ENCODE assay signal across 23 cellular contexts in the genomic region with DNA sequence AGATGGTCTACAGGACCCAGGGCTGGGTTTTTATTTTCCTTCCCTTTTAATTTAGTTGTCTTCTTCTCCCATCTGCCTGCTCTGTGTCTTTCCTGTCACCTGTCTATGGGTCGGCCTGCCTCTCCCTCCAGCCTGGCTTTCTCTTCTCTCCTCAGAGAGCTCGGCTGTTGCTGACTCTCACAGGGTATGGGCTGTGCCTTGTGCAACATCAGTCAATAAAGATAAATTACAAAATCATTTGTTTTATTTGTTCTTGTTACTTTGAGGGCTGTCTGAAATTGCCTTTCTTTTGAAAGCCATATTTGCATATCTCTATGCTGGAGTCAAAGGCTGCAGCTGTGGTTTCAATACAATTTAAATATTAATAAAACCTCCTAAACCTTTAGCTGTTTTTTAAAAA. TPM values are rescaled to one million over a fixed set of nuclear protein-coding genes. Genes with fewer than 3 reads are reported as not detected.
A peak's percentile ranks its signal among the peaks of the same experiment; 100 is the strongest.
DNase-seq lines count a peak whose midpoint lies in the region; ATAC-seq, FAIRE-seq and TF ChIP-seq lines count a peak whose summit lies in the region.
"Had no signal": no experiment of that assay in that cellular context is flagged by ENCODE, and none has a peak within 500 bp of the region (broad histone marks: within the 10 kb centered on the region; RNA-seq: fewer than 3 reads in every experiment).

No MANE protein-coding gene starts in this region.

- no peak overlapping the region for H3K4me3 ChIP-seq in HUES6 (ENCODE audit: low read depth, low read length)
- no peak overlapping the region for H3K4me3 ChIP-seq in H1 (ENCODE audit: extremely low read depth in 1 of 4, insufficient read depth in 2 of 4, low read depth in 3 of 4, low read length in 4 of 4)
- H3K4me3 ChIP-seq in right lobe of liver, result no peak overlapping the region
- no peak overlapping the region for H3K4me3 ChIP-seq in vagina
- H3K4me3 ChIP-seq in trophoblast cell (ENCODE audit: low read depth, low read length), result no peak overlapping the region
- H3K4me3 ChIP-seq: A549, SJSA1 had no signal

- H3K9me3 ChIP-seq in HUES6 (ENCODE audit: control insufficient read depth, insufficient read depth, low read depth, low read length) (no peaks in the 10 kb centered on the region), H1 (ENCODE audit: insufficient read depth in 2 of 2, low read depth in 1 of 2, low read length in 1 of 2) (no peaks in the 10 kb centered on the region), right lobe of liver (no peaks in the 10 kb centered on the region), vagina (no peaks in the 10 kb centered on the region), trophoblast cell (ENCODE audit: insufficient read depth, low read depth, low read length) (no peaks in the 10 kb centered on the region)
- H3K9me3 ChIP-seq: A549, SJSA1 had no signal

- H2BK20ac ChIP-seq in H1 (ENCODE audit: low read length), result 0 out of 2 replicates have a peak overlapping the region, but pooled peaks have one; percentile 29

- FAIRE-seq in H1 (lab: Jason Lieb, UNC), result no peak
- FAIRE-seq: A549, G401.6, GM12891, GM19239 had no signal

- H3K14ac ChIP-seq in H1 (ENCODE audit: insufficient read length), result no peak overlapping the region
- H3K14ac ChIP-seq in trophoblast cell (ENCODE audit: low read length), result no peak overlapping the region

- H3K79me1 ChIP-seq in H1 (ENCODE audit: low read depth, low read length), result no peaks in the 10 kb centered on the region
- H3K79me1 ChIP-seq in trophoblast cell (ENCODE audit: low read length), result no peaks in the 10 kb centered on the region

- H3K4ac ChIP-seq in H1 (replicated peaks; ENCODE audit: insufficient read length, low read depth, low read length), result no peak overlapping the region
- H3K4ac ChIP-seq in trophoblast cell (ENCODE audit: low read depth, low read length), result no peak overlapping the region

- H3K4me3 Mint-ChIP-seq in Calu3 (ENCODE audit: low read depth, unreplicated experiment), result no peak overlapping the region
- no peak overlapping the region for H3K4me3 Mint-ChIP-seq in type B pancreatic cell
- H3K4me3 Mint-ChIP-seq: HFFc6 had no signal

- H2AFZ ChIP-seq in H1 (ENCODE audit: low read length), result no peak overlapping the region
- no peak overlapping the region for H2AFZ ChIP-seq in trophoblast cell (ENCODE audit: insufficient read depth, low read length, poor library complexity)

- H3K27ac ChIP-seq in HUES6 (ENCODE audit: low read depth, low read length) (peak overlapping the region; percentile 62), H1 (ENCODE audit: low read depth, low read length) (peak overlapping the region; percentile 35), right lobe of liver (peak overlapping the region in 2 of 3 donors; percentile 29 to 64), vagina (no peak overlapping the region), trophoblast cell (ENCODE audit: low read depth, low read length) (no peak overlapping the region)
- H3K27ac ChIP-seq: A549, HL-60, RWPE1, SJSA1 had no signal

- H3K27me3 Mint-ChIP-seq in Calu3 (ENCODE audit: unreplicated experiment) (no peaks in the 10 kb centered on the region), type B pancreatic cell (no peaks in the 10 kb centered on the region)

- no peaks in the 10 kb centered on the region for H4K20me1 ChIP-seq in H1 (replicated peaks in 1 of 2; ENCODE audit: control insufficient read depth in 1 of 2, insufficient read depth in 2 of 2, low read length in 2 of 2)

- TF ChIP-seq CTCF in Calu3 (IDR thresholded peaks at IDR 0.05; ENCODE audit: unreplicated experiment) (no peak), H1 (IDR thresholded peaks at IDR 0.05; ENCODE audit: control extremely low read depth in 1 of 3, insufficient read depth in 1 of 3, low read depth in 1 of 3, low read length in 3 of 3) (no peak), right lobe of liver (IDR thresholded peaks at IDR 0.05) (no peak), type B pancreatic cell (conservative IDR thresholded peaks at IDR 0.05) (no peak), vagina (IDR thresholded peaks at IDR 0.05) (no peak)

- H3K36me3 ChIP-seq in HUES6 (ENCODE audit: control insufficient read depth, insufficient read depth, low read length) (peaks cover 16% of the 10 kb centered on the region), H1 (ENCODE audit: control insufficient read depth in 2 of 4, insufficient read depth in 4 of 4, low read length in 3 of 4) (no peaks in the 10 kb centered on the region; a peak in 1 of 8 replicates), right lobe of liver (no peaks in the 10 kb centered on the region), vagina (no peaks in the 10 kb centered on the region), trophoblast cell (ENCODE audit: control insufficient read depth in 1 of 2, insufficient read depth in 2 of 2, low read length in 2 of 2) (no peaks in the 10 kb centered on the region)

- H4K91ac ChIP-seq in H1 (replicated peaks; ENCODE audit: insufficient read length, low read length) (peak overlapping the region; percentile 17), trophoblast cell (ENCODE audit: low read depth, low read length) (no peak overlapping the region)

- H3K79me2 ChIP-seq in H1 (ENCODE audit: control insufficient read depth in 1 of 2, insufficient read depth in 2 of 2, low read length in 2 of 2) (no peaks in the 10 kb centered on the region), trophoblast cell (ENCODE audit: control insufficient read depth, insufficient read depth, low read length, poor library complexity) (no peaks in the 10 kb centered on the region)

- H3K9me3 Mint-ChIP-seq in Calu3 (ENCODE audit: low read depth, unreplicated experiment) (no peaks in the 10 kb centered on the region), type B pancreatic cell (no peaks in the 10 kb centered on the region)
- H3K9me3 Mint-ChIP-seq: HFFc6 had no signal

- H3K23ac ChIP-seq in H1 (ENCODE audit: insufficient read length) (no peak overlapping the region), trophoblast cell (ENCODE audit: low read length) (no peak overlapping the region)

- H4K8ac ChIP-seq in H1 (ENCODE audit: extremely low read depth, insufficient read depth, low read length), result no peak overlapping the region
- no peak overlapping the region for H4K8ac ChIP-seq in trophoblast cell (ENCODE audit: low read depth, low read length)

- H2BK15ac ChIP-seq in H1 (ENCODE audit: low read length), result no peak overlapping the region

- H3K27me3 ChIP-seq in HUES6 (ENCODE audit: control insufficient read depth, insufficient read depth, low read length), result no peaks in the 10 kb centered on the region
- H3K27me3 ChIP-seq in H1 (replicated peaks in 1 of 4; ENCODE audit: control insufficient read depth in 3 of 4, extremely low read depth in 1 of 4, insufficient read depth in 3 of 4, low read length in 3 of 4), result no peaks in the 10 kb centered on the region
- no peaks in the 10 kb centered on the region for H3K27me3 ChIP-seq in right lobe of liver
- H3K27me3 ChIP-seq in vagina, result no peaks in the 10 kb centered on the region
- no peaks in the 10 kb centered on the region for H3K27me3 ChIP-seq in trophoblast cell (ENCODE audit: insufficient read depth, low read length)
- H3K27me3 ChIP-seq: SJSA1 had no signal

- H3K4me2 ChIP-seq in H1 (ENCODE audit: insufficient read depth in 1 of 2, low read depth in 2 of 2, low read length in 2 of 2) (peak overlapping the region; percentile 8; a peak in 2 of 4 replicates), trophoblast cell (ENCODE audit: low read length) (no peak overlapping the region)
- H3K4me2 ChIP-seq: A549 had no signal

- DNase-seq in Calu3 (no peak), H1 (ENCODE audit: low read depth in 1 of 2, low spot score in 2 of 2) (no peak), right lobe of liver (peak; percentile 56 to 79 (median 70)), NCI-H524 treated with DMSO at 0.1 percent for 48 hours (lab: John Stamatoyannopoulos, UW) (no peak), type B pancreatic cell (ENCODE audit: extremely low spot score, unreplicated experiment) (no peak), vagina (ENCODE audit: extremely low spot score in 2 of 2) (no peak), trophoblast cell (no peak)
- DNase-seq: AML-193; DMS79 treated with DMSO at 0.1 percent for 48 hours; HFFc6; MM.1S; NCI-H1105; NCI-H187 treated with DMSO at 0.1 percent for 48 hours; NK-92 treated with Interleukin-12 subunit alpha and Interleukin-12 subunit beta, amount 100 ng/mL, for 24 hours had no signal

- peaks cover 51% of the 10 kb centered on the region for H3K4me1 ChIP-seq in HUES6 (ENCODE audit: control insufficient read depth, insufficient read depth, low read length)
- peaks cover 1 to 38% (median 28%) of the 10 kb centered on the region in 4 experiments for H3K4me1 ChIP-seq in H1 (replicated peaks in 1 of 4; ENCODE audit: control insufficient read depth in 3 of 4, insufficient read depth in 4 of 4, low read length in 3 of 4)
- H3K4me1 ChIP-seq in right lobe of liver, result peaks cover 0 to 36% (median 8%) of the 10 kb centered on the region in 4 donors
- no peaks in the 10 kb centered on the region for H3K4me1 ChIP-seq in vagina
- no peaks in the 10 kb centered on the region for H3K4me1 ChIP-seq in trophoblast cell (ENCODE audit: control insufficient read depth in 1 of 2, insufficient read depth in 2 of 2, low read length in 2 of 2)
- H3K4me1 ChIP-seq: A549, SJSA1 had no signal

- ATAC-seq in right lobe of liver, result peak; percentile 92 to 96 (median 94)
- ATAC-seq: A549 had no signal

- H2BK12ac ChIP-seq in H1 (ENCODE audit: low read depth, low read length), result 0 out of 2 replicates have a peak overlapping the region, but pooled peaks have one; percentile 3
- no peak overlapping the region for H2BK12ac ChIP-seq in trophoblast cell (ENCODE audit: low read length)

- H3K27ac Mint-ChIP-seq in Calu3 (ENCODE audit: unreplicated experiment), result peak overlapping the region; percentile 11
- no peak overlapping the region for H3K27ac Mint-ChIP-seq in type B pancreatic cell
- H3K27ac Mint-ChIP-seq: HFFc6 had no signal

- no peak overlapping the region for H3K56ac ChIP-seq in H1 (replicated peaks; ENCODE audit: insufficient read length, low read depth, low read length)

- no peak overlapping the region for H4K12ac ChIP-seq in trophoblast cell (ENCODE audit: low read depth, low read length)

- 78% methylated on average over 2 of the region's 2 CpGs; no CpG with 5 or more reads in 1 of the 2 experiments for WGBS in H1 (ENCODE audit: extremely low coverage in 1 of 2, insufficient coverage in 1 of 2, insufficient read length in 1 of 2, insufficient replicate concordance in 2 of 2, low coverage in 1 of 2, low lambda C conversion rate in 2 of 2, missing lambda C conversion rate in 1 of 2), 2 experiments
- WGBS in right lobe of liver (ENCODE audit: insufficient coverage, low coverage, low lambda C conversion rate, missing lambda C conversion rate), result 9% methylated on average over 2 of the region's 2 CpGs
- no CpG with 5 or more reads among the region's 2 CpGs for WGBS in trophoblast cell (ENCODE audit: extremely low coverage, insufficient coverage, insufficient read length)

- H3K4me1 Mint-ChIP-seq in Calu3 (ENCODE audit: low read depth, unreplicated experiment), result no peaks in the 10 kb centered on the region
- H3K4me1 Mint-ChIP-seq in type B pancreatic cell (ENCODE audit: unreplicated experiment), result peaks cover 9% of the 10 kb centered on the region

- H3K23me2 ChIP-seq in H1 (ENCODE audit: low read depth, low read length), result peaks cover 2% of the 10 kb centered on the region; the same call in 1 of the 2 replicates

- BruUV-seq in Calu3 (replicated peaks; lab: Mats Ljungman, UMichigan), result no TSS peak

- CTCF ChIA-PET in Calu3 (lab: Charles Lee) (no interaction called here), H1 (lab: Charles Lee; ENCODE audit: partially characterized antibody) (interaction anchor here (0.6 to 3.7 kb wide), 4 partner anchors 12 to 824 kb away, joined by 3 to 18 read pairs (median 5); no protein-coding TSS in a partner anchor)

- H2AK5ac ChIP-seq in H1 (ENCODE audit: low read depth, low read length), result no peak overlapping the region; the same call in 1 of the 2 replicates
- no peak overlapping the region for H2AK5ac ChIP-seq in trophoblast cell (ENCODE audit: low read length)

- H3K36me3 Mint-ChIP-seq in Calu3 (ENCODE audit: insufficient read depth, unreplicated experiment) (peaks cover 13% of the 10 kb centered on the region), type B pancreatic cell (no peaks in the 10 kb centered on the region)

- H3K18ac ChIP-seq in H1 (ENCODE audit: extremely low read depth, low read length) (peak overlapping the region; percentile 63; the same call in 1 of the 2 replicates), trophoblast cell (ENCODE audit: low read length) (no peak overlapping the region)

- H3K9ac ChIP-seq in HUES6 (ENCODE audit: low read length) (no peak overlapping the region), H1 (replicated peaks in 1 of 4; ENCODE audit: extremely low read depth in 1 of 4, low read depth in 3 of 4, low read length in 3 of 4) (no peak overlapping the region), trophoblast cell (ENCODE audit: low read length) (no peak overlapping the region)

- TF ChIP-seq EP300 in H1 (IDR thresholded peaks at IDR 0.05; ENCODE audit: borderline replicate concordance in 1 of 2, low read depth in 2 of 2, low read length in 2 of 2), result no peak

- H2BK120ac ChIP-seq in H1 (replicated peaks; ENCODE audit: low read depth, low read length) (no peak overlapping the region), trophoblast cell (ENCODE audit: insufficient read depth, low read length, poor library complexity) (no peak overlapping the region)

- H2BK5ac ChIP-seq in H1 (ENCODE audit: low read depth, low read length), result peak overlapping the region; percentile 27; the same call in 1 of the 2 replicates
- H2BK5ac ChIP-seq in trophoblast cell (ENCODE audit: low read depth, low read length, poor library complexity), result no peak overlapping the region

- H4K5ac ChIP-seq in H1 (ENCODE audit: insufficient read length, low read depth, low read length), result no peak overlapping the region

- TF ChIP-seq RAD21 in H1 (IDR thresholded peaks at IDR 0.05 in 1 of 2, conservative IDR thresholded peaks at IDR 0.05 in 1 of 2; ENCODE audit: low read depth in 2 of 2, low read length in 2 of 2), result no peak

- POLR2A ChIA-PET in H1 (lab: Charles Lee; ENCODE audit: partially characterized antibody), result interaction anchor here (0.8 to 5.6 kb wide), 5 partner anchors 10 to 275 kb away, joined by 3 to 61 read pairs (median 5); a partner anchor contains a TSS

- intact Hi-C loops in Calu3 (cut with micrococcal nuclease; ENCODE audit: unreplicated experiment) (no loop called here), right lobe of liver (cut with DNase I) (no loop called here), vagina (cut with DNase I) (no loop called here)

- TF ChIP-seq POLR2A in H1 (IDR thresholded peaks at IDR 0.05; ENCODE audit: control extremely low read depth in 1 of 2, low read depth in 2 of 2, low read length in 2 of 2) (no peak), right lobe of liver (IDR thresholded peaks at IDR 0.05) (no peak), vagina (IDR thresholded peaks at IDR 0.05) (no peak)

RNA-seq across cellular contexts. Expression of a gene that starts 15.6 kb away (rescaled TPM):
- total RNA-seq in Calu3 (2022) (0.15 and 0.40 TPM in 2 replicates), right lobe of liver (1 to 10 TPM in 2 of 6 experiments, under 1 TPM in 4; 0.09 to 3.3 (median 0.64) TPM), type B pancreatic cell (ENCODE audit: low replicate concordance) (3.3 and 7.1 TPM in 2 replicates), vagina (1.5 TPM)
- 51.3 and 56.8 TPM in 2 replicates for total RNA-seq in H1 (2021; fragmentation: NEBNext Ultra II Directional; extraction: Animal tissue kit (Norgen Biotek cat#: 25700))
- 61.4 and 76.2 TPM in 2 replicates for polyA plus RNA-seq in H1 (2011; rRNA removed)
- 77.8 TPM for polyA plus RNA-seq in H1 (2011; cell fraction: cytosol; rRNA removed)
- 48.9 TPM for polyA plus RNA-seq in H1 (2011; cell fraction: nucleus; rRNA removed)
- 48.4 to 68.0 TPM (median 59.0 TPM) in 4 replicates for polyA plus RNA-seq in H1 (2012, experiment 1 of 2)
- polyA plus RNA-seq in H1 (2012, experiment 2 of 2), result 60.7 TPM
- polyA plus RNA-seq in H1 (2013, experiment 1 of 2), result 22.6 TPM
- polyA plus RNA-seq in H1 (2013, experiment 2 of 2), result 21.5 TPM
- polyA minus RNA-seq in H1 (2011; rRNA and poly(A)+ RNA removed), result 38.7 and 39.0 TPM in 2 replicates
- 17.8 TPM for polyA minus RNA-seq in H1 (2011; cell fraction: cytosol; rRNA and poly(A)+ RNA removed)
- polyA minus RNA-seq in H1 (2011; cell fraction: nucleus; rRNA and poly(A)+ RNA removed), result 15.3 TPM
- polyA plus RNA-seq in trophoblast cell (2013), result 2.4 and 2.6 TPM in 2 replicates
- total RNA-seq: NCI-H460 had no signal

RNA-seq across cellular contexts. Expression of a gene that starts 18.5 kb away (rescaled TPM):
- total RNA-seq in Calu3 (2022) (149 and 156 TPM in 2 replicates), right lobe of liver (10 to 100 TPM; 38.2 to 51.6 (median 43.3) TPM), type B pancreatic cell (ENCODE audit: low replicate concordance) (167 and 274 TPM in 2 replicates), vagina (179 TPM)
- 281 and 295 TPM in 2 replicates for total RNA-seq in H1 (2021; fragmentation: NEBNext Ultra II Directional; extraction: Animal tissue kit (Norgen Biotek cat#: 25700))
- polyA plus RNA-seq in H1 (2011; rRNA removed), result 200 and 269 TPM in 2 replicates
- polyA plus RNA-seq in H1 (2011; cell fraction: cytosol; rRNA removed), result 246 TPM
- polyA plus RNA-seq in H1 (2011; cell fraction: nucleus; rRNA removed), result 211 TPM
- 312 to 485 TPM (median 385 TPM) in 4 replicates for polyA plus RNA-seq in H1 (2012, experiment 1 of 2)
- 284 TPM for polyA plus RNA-seq in H1 (2012, experiment 2 of 2)
- 209 TPM for polyA plus RNA-seq in H1 (2013, experiment 1 of 2)
- polyA plus RNA-seq in H1 (2013, experiment 2 of 2), result 231 TPM
- polyA minus RNA-seq in H1 (2011; rRNA and poly(A)+ RNA removed), result 360 and 517 TPM in 2 replicates
- polyA minus RNA-seq in H1 (2011; cell fraction: cytosol; rRNA and poly(A)+ RNA removed), result 175 TPM
- 93.2 TPM for polyA minus RNA-seq in H1 (2011; cell fraction: nucleus; rRNA and poly(A)+ RNA removed)
- 336 and 339 TPM in 2 replicates for polyA plus RNA-seq in trophoblast cell (2013)

RNA-seq across cellular contexts. Expression of a gene that starts 34.1 kb away (rescaled TPM):
- total RNA-seq in Calu3 (2022) (98.6 and 195 TPM in 2 replicates), right lobe of liver (10 to 100 TPM; 14.1 to 23.3 (median 18.1) TPM), type B pancreatic cell (ENCODE audit: low replicate concordance) (6.6 and 8.8 TPM in 2 replicates), vagina (15.2 TPM)
- total RNA-seq in H1 (2021; fragmentation: NEBNext Ultra II Directional; extraction: Animal tissue kit (Norgen Biotek cat#: 25700)), result 2.0 and 2.5 TPM in 2 replicates
- 4.7 and 4.9 TPM in 2 replicates for polyA plus RNA-seq in H1 (2011; rRNA removed)
- 4.8 TPM for polyA plus RNA-seq in H1 (2011; cell fraction: cytosol; rRNA removed)
- 3.7 TPM for polyA plus RNA-seq in H1 (2011; cell fraction: nucleus; rRNA removed)
- 2.5 to 5.1 TPM (median 4.2 TPM) in 4 replicates for polyA plus RNA-seq in H1 (2012, experiment 1 of 2)
- 3.8 TPM for polyA plus RNA-seq in H1 (2012, experiment 2 of 2)
- polyA plus RNA-seq in H1 (2013, experiment 1 of 2), result 0.77 TPM
- polyA plus RNA-seq in H1 (2013, experiment 2 of 2), result 0.66 TPM
- polyA minus RNA-seq in H1 (2011; rRNA and poly(A)+ RNA removed), result 2.1 and 3.5 TPM in 2 replicates
- polyA minus RNA-seq in H1 (2011; cell fraction: cytosol; rRNA and poly(A)+ RNA removed), result 3.4 TPM
- 2.2 TPM for polyA minus RNA-seq in H1 (2011; cell fraction: nucleus; rRNA and poly(A)+ RNA removed)
- polyA plus RNA-seq in trophoblast cell (2013), result 0.89 and 1.00 TPM in 2 replicates

RNA-seq across cellular contexts. Expression of a gene that starts 42.4 kb away (rescaled TPM):
- total RNA-seq in Calu3 (2022) (1,193 and 1,292 TPM in 2 replicates), right lobe of liver (100 to 1,000 TPM; 229 to 528 (median 316) TPM), type B pancreatic cell (ENCODE audit: low replicate concordance) (1,148 and 1,194 TPM in 2 replicates), vagina (1,982 TPM)
- 1,415 and 1,425 TPM in 2 replicates for total RNA-seq in H1 (2021; fragmentation: NEBNext Ultra II Directional; extraction: Animal tissue kit (Norgen Biotek cat#: 25700))
- 3,779 and 3,900 TPM in 2 replicates for polyA plus RNA-seq in H1 (2011; rRNA removed)
- 3,674 TPM for polyA plus RNA-seq in H1 (2011; cell fraction: cytosol; rRNA removed)
- 1,465 TPM for polyA plus RNA-seq in H1 (2011; cell fraction: nucleus; rRNA removed)
- polyA plus RNA-seq in H1 (2012, experiment 1 of 2), result 1,928 to 4,480 TPM (median 4,033 TPM) in 4 replicates
- polyA plus RNA-seq in H1 (2012, experiment 2 of 2), result 7,082 TPM
- polyA plus RNA-seq in H1 (2013, experiment 1 of 2), result 5,965 TPM
- polyA plus RNA-seq in H1 (2013, experiment 2 of 2), result 5,738 TPM
- 639 and 673 TPM in 2 replicates for polyA minus RNA-seq in H1 (2011; rRNA and poly(A)+ RNA removed)
- 757 TPM for polyA minus RNA-seq in H1 (2011; cell fraction: cytosol; rRNA and poly(A)+ RNA removed)
- polyA minus RNA-seq in H1 (2011; cell fraction: nucleus; rRNA and poly(A)+ RNA removed), result 1,343 TPM
- 4,147 and 4,166 TPM in 2 replicates for polyA plus RNA-seq in trophoblast cell (2013)

Comparison
In these comparisons a context has a peak if more than half of its experiments do, and no peak if none do; other contexts are left out.
1. DNase-seq: peak in right lobe of liver (3 of 3); none in Calu3 (single experiment), H1 (0 of 2), NCI-H524 treated with DMSO at 0.1 percent for 48 hours (single experiment), type B pancreatic cell (single experiment), vagina (0 of 2) and trophoblast cell (0 of 2).
2. H3K27ac ChIP-seq: peak in HUES6 (single experiment), H1 (single experiment) and right lobe of liver (2 of 3); none in vagina (single experiment) and trophoblast cell (single experiment).